In the genomic region with DNA sequence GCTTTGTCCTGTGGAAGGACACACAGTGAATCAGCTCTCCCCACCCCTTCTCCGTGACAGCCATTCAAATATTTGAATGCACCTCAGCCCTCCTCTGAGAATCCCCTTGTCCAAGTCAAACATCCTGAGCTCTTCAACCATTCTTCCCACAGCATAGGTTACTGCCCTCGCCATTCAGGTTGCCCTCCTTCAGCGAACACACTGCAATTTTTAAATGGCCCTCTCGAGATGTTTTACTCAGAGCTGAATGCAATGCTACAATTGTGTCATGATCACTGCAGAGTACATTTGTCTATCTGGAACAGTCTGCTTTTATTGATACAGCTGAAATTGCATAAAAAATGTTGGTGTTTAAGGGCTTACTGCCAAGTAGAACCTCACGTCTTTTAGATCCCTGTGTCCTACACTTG, we compare ENCODE assay signal across 18 cellular contexts. TPM values are rescaled to one million over a fixed set of nuclear protein-coding genes. Genes with fewer than 3 reads are reported as not detected.
DNase-seq lines count a peak whose midpoint lies in the region; FAIRE-seq and TF ChIP-seq lines count a peak whose summit lies in the region.
"Had no signal": no experiment of that assay in that cellular context is flagged by ENCODE, and none has a peak within 500 bp of the region (broad histone marks: within the 10 kb centered on the region; RNA-seq: fewer than 3 reads in every experiment).

No MANE protein-coding gene starts in this region.

- H3K4me1 ChIP-seq in endothelial cell of umbilical vein (ENCODE audit: control insufficient read depth, extremely low read depth, insufficient read depth, low read length), result no peaks in the 10 kb centered on the region

- no peaks in the 10 kb centered on the region for H3K79me2 ChIP-seq in endothelial cell of umbilical vein (ENCODE audit: control insufficient read depth, insufficient read depth, low read length)

- no peak overlapping the region for H3K4me3 ChIP-seq in endothelial cell of umbilical vein (replicated peaks in 1 of 3; ENCODE audit: insufficient read depth in 1 of 3, low read depth in 1 of 3, low read length in 3 of 3)
- H3K4me3 ChIP-seq: skin epidermis had no signal

- DNase-seq in NCI-H1417 (lab: John Stamatoyannopoulos, UW), result peak in 2 of 3 experiments; percentile 22 to 67
- DNase-seq in NCI-H1417 treated with DMSO at 0.1 percent for 48 hours (lab: John Stamatoyannopoulos, UW), result no peak
- DNase-seq in NCI-H69 (lab: John Stamatoyannopoulos, UW), result peak; percentile 94
- peak; percentile 2 for DNase-seq in endothelial cell of umbilical vein (ENCODE audit: low read depth, low spot score)
- no peak for DNase-seq in caudate nucleus (lab: John Stamatoyannopoulos, UW)
- DNase-seq in activated naive CD4-positive, alpha-beta T cell treated with Interleukin-2 at 50 U/mL for 16 hours, result no peak
- no peak for DNase-seq in iPS-NIHi11 (ENCODE audit: low spot score)
- DNase-seq: 8988T; activated naive CD8-positive, alpha-beta T cell treated with anti-CD3 and anti-CD28 coated beads for 36 hours; hippocampal formation; left ventricle myocardium superior; NCI-H2171 treated with DMSO at 0.1 percent for 48 hours; stimulated activated naive CD8-positive, alpha-beta T cell treated with anti-CD3 and anti-CD28 coated beads, Interleukin-15, amount 100 ng/mL, for 72 hours had no signal

- BruUV-seq in endothelial cell of umbilical vein (replicated peaks; lab: Mats Ljungman, UMichigan), result no TSS peak

- H3K9me3 ChIP-seq in endothelial cell of umbilical vein (replicated peaks; ENCODE audit: control insufficient read depth, insufficient read depth, low read length), result no peaks in the 10 kb centered on the region

- H3K9ac ChIP-seq in endothelial cell of umbilical vein (replicated peaks; ENCODE audit: extremely low read depth, insufficient read depth, low read length), result no peak overlapping the region

- H2AFZ ChIP-seq in endothelial cell of umbilical vein (ENCODE audit: low read depth, low read length), result no peak overlapping the region

- POLR2A ChIA-PET in endothelial cell of umbilical vein (lab: Charles Lee), result no interaction called here

- FAIRE-seq in endothelial cell of umbilical vein (lab: Jason Lieb, UNC), result no peak
- FAIRE-seq: RCC 7860 had no signal

- H3K9me1 ChIP-seq in endothelial cell of umbilical vein (replicated peaks; ENCODE audit: control insufficient read depth, extremely low read depth, insufficient read depth, low read length), result no peaks in the 10 kb centered on the region

- dilution Hi-C loops in endothelial cell of umbilical vein (cut with MboI; ENCODE audit: extremely low pct_ligation_motif_present, low sequenced_read_pairs), result no loop called here

- TF ChIP-seq CTCF in endothelial cell of umbilical vein (IDR thresholded peaks at IDR 0.05; ENCODE audit: extremely low read depth in 1 of 2, insufficient read depth in 1 of 2, low read depth in 1 of 2, low read length in 2 of 2), result no peak

- intact Hi-C loops in endothelial cell of umbilical vein (cut with micrococcal nuclease), result no loop called here

- CTCF ChIA-PET in endothelial cell of umbilical vein (lab: Charles Lee), result interaction anchor here (1.1 to 2.3 kb wide), 6 partner anchors 10 to 166 kb away, joined by 3 to 9 read pairs (median 3); no protein-coding TSS in a partner anchor

- H3K36me3 ChIP-seq in endothelial cell of umbilical vein (ENCODE audit: control insufficient read depth in 2 of 2, extremely low read depth in 1 of 2, insufficient read depth in 2 of 2, low read length in 2 of 2), result no peaks in the 10 kb centered on the region

- TF ChIP-seq POLR2A in endothelial cell of umbilical vein (IDR thresholded peaks at IDR 0.05; ENCODE audit: low read depth, low read length), result no peak

- H3K4me2 ChIP-seq in endothelial cell of umbilical vein (ENCODE audit: insufficient read depth, low read length), result no peak overlapping the region

- H3K27me3 ChIP-seq in endothelial cell of umbilical vein (ENCODE audit: control insufficient read depth in 2 of 2, insufficient read depth in 2 of 2, low read length in 2 of 2), result peaks cover 0 to 5% of the 10 kb centered on the region in 2 experiments

- H3K27ac ChIP-seq in endothelial cell of umbilical vein (ENCODE audit: insufficient read depth, low read depth, low read length) (no peak overlapping the region), temporal lobe (ENCODE audit: low read depth, low read length) (peak overlapping the region; percentile 33), caudate nucleus (ENCODE audit: low read depth, low read length) (no peak overlapping the region)
- H3K27ac ChIP-seq: skin epidermis had no signal

- H4K20me1 ChIP-seq in endothelial cell of umbilical vein (replicated peaks; ENCODE audit: control insufficient read depth, extremely low read depth, insufficient read depth, low read length), result no peaks in the 10 kb centered on the region

TF ChIP-seq in endothelial cell of umbilical vein, 7 proteins besides CTCF, POLR2A, EP300 and RAD21:
- TF ChIP-seq EZH2 (IDR thresholded peaks at IDR 0.05; ENCODE audit: borderline replicate concordance, low read depth, low read length, severe bottlenecking) (no peak), FOS (IDR thresholded peaks at IDR 0.05; ENCODE audit: borderline replicate concordance, insufficient read depth, low read length) (no peak), GATA2 (IDR thresholded peaks at IDR 0.05; ENCODE audit: insufficient read depth, insufficient read length, low read depth, low read length) (no peak), MYC (IDR thresholded peaks at IDR 0.05; ENCODE audit: low read depth, low read length) (no peak), JUN (IDR thresholded peaks at IDR 0.05; ENCODE audit: borderline replicate concordance, insufficient read depth, insufficient read length, low read depth) (no peak), POLR2AphosphoS5 (IDR thresholded peaks at IDR 0.05; ENCODE audit: insufficient read depth, low read depth, low read length) (no peak)
- TF ChIP-seq, protein P1, sequence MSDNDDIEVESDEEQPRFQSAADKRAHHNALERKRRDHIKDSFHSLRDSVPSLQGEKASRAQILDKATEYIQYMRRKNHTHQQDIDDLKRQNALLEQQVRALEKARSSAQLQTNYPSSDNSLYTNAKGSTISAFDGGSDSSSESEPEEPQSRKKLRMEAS (IDR thresholded peaks at IDR 0.05; ENCODE audit: insufficient read depth, insufficient read length), result no peak

RNA-seq across cellular contexts. Expression of a gene that starts 48.9 kb away (rescaled TPM):
- total RNA-seq in endothelial cell of umbilical vein (0.39 and 0.93 TPM in 2 replicates), temporal lobe (2.2 TPM)
- polyA plus RNA-seq in endothelial cell of umbilical vein, result 1.4 and 1.6 TPM in 2 replicates
- 0.84 and 1.1 TPM in 2 replicates for polyA plus RNA-seq in endothelial cell of umbilical vein (2011; cell fraction: cytosol; rRNA removed)
- 0.84 and 0.90 TPM in 2 replicates for polyA plus RNA-seq in endothelial cell of umbilical vein (2011; cell fraction: nucleus; rRNA removed)
- 3.4 and 3.6 TPM in 2 replicates for polyA plus RNA-seq in endothelial cell of umbilical vein (2012)
- 6.6 and 6.7 TPM in 2 replicates for polyA minus RNA-seq in endothelial cell of umbilical vein
- polyA minus RNA-seq in endothelial cell of umbilical vein (2011; cell fraction: cytosol; rRNA and poly(A)+ RNA removed), result not detected
- polyA minus RNA-seq in endothelial cell of umbilical vein (2011; cell fraction: nucleus; rRNA and poly(A)+ RNA removed), result 2.0 and 2.2 TPM in 2 replicates
- total RNA-seq: natural killer cell treated with Interleukin-12 subunit alpha and Interleukin-12 subunit beta and Interleukin-15 and Interleukin-18, amount 100 ng/mL, for 72 hours; T-helper 1 cell treated with Interleukin-12 subunit alpha and Interleukin-12 subunit beta and Interleukin-4 antibody, amounts not matched to agents 30 ng/mL and 1 ng/mL, for 36 hours had no signal

RNA-seq across cellular contexts. Expression of a gene that starts 50.5 kb away (rescaled TPM):
- total RNA-seq in endothelial cell of umbilical vein (31.2 and 33.4 TPM in 2 replicates), temporal lobe (30.0 TPM)
- polyA plus RNA-seq in endothelial cell of umbilical vein, result 14.9 and 19.6 TPM in 2 replicates
- polyA plus RNA-seq in endothelial cell of umbilical vein (2011; cell fraction: cytosol; rRNA removed), result 25.8 and 28.1 TPM in 2 replicates
- 16.4 and 20.3 TPM in 2 replicates for polyA plus RNA-seq in endothelial cell of umbilical vein (2011; cell fraction: nucleus; rRNA removed)
- 36.4 and 52.9 TPM in 2 replicates for polyA plus RNA-seq in endothelial cell of umbilical vein (2012)
- 10.9 and 18.1 TPM in 2 replicates for polyA minus RNA-seq in endothelial cell of umbilical vein
- 8.9 TPM for polyA minus RNA-seq in endothelial cell of umbilical vein (2011; cell fraction: cytosol; rRNA and poly(A)+ RNA removed)
- 9.4 and 12.5 TPM in 2 replicates for polyA minus RNA-seq in endothelial cell of umbilical vein (2011; cell fraction: nucleus; rRNA and poly(A)+ RNA removed)

Comparison
In these comparisons a context has a peak if more than half of its experiments do, and no peak if none do; other contexts are left out.
1. DNase-seq: peak in NCI-H1417 (2 of 3), NCI-H69 (single experiment) and endothelial cell of umbilical vein (single experiment); none in NCI-H1417 treated with DMSO at 0.1 percent for 48 hours (single experiment), caudate nucleus (0 of 61), activated naive CD4-positive, alpha-beta T cell treated with Interleukin-2 at 50 U/mL for 16 hours (single experiment) and iPS-NIHi11 (single experiment).